In genomic region chrX:13938053-13938765, GRCh38 we compare ENCODE assay signal across 8 cellular contexts.
DNase-seq lines count a peak whose midpoint lies in the region; TF ChIP-seq lines count a peak whose summit lies in the region.

No MANE protein-coding gene starts in this region.

- no peak overlapping the region for H3K4me3 Mint-ChIP-seq in T-helper 2 cell treated with Interferon-gamma antibody and Interleukin-4, amounts not matched to agents 5 μg/mL and 100 μg/mL, for 36 hours

- no peaks in the 10 kb centered on the region for H3K9me3 ChIP-seq in thyroid gland

- H3K4me3 ChIP-seq in choroid plexus epithelial cell (ENCODE audit: low read depth, low read length) (peak overlapping the region; percentile 40), lower leg skin (ENCODE audit: low read depth, poor library complexity, severe bottlenecking) (peak overlapping the region; percentile 25), thyroid gland (replicated peaks in 1 of 3) (peak overlapping the region in 2 of 3 donors; percentile 37 to 59)

- no peaks in the 10 kb centered on the region for H3K36me3 ChIP-seq in thyroid gland

- TF ChIP-seq CTCF in choroid plexus epithelial cell (conservative IDR thresholded peaks at IDR 0.05; ENCODE audit: low read depth, low read length), result no peak
- no peak for TF ChIP-seq CTCF in lower leg skin (IDR thresholded peaks at IDR 0.05)
- no peak for TF ChIP-seq CTCF in thyroid gland (IDR thresholded peaks at IDR 0.05)

- no peaks in the 10 kb centered on the region for H3K36me3 Mint-ChIP-seq in T-helper 2 cell treated with Interferon-gamma antibody and Interleukin-4, amounts not matched to agents 5 μg/mL and 100 μg/mL, for 36 hours (ENCODE audit: low read depth)

- H3K27ac ChIP-seq in thyroid gland, result peak overlapping the region in 2 of 3 donors; percentile 23 to 38

- whole genome bisulfite sequencing in lower leg skin, 2 donors, result 2 to 3% methylated on average over 9 to 39 of the region's 83 CpGs
- 0% methylated on average over 2 to 9 of the region's 83 CpGs for WGBS in thyroid gland, 2 donors

- no peaks in the 10 kb centered on the region for H3K9me3 Mint-ChIP-seq in T-helper 2 cell treated with Interferon-gamma antibody and Interleukin-4, amounts not matched to agents 5 μg/mL and 100 μg/mL, for 36 hours

- DNase-seq in DMS53 (lab: John Stamatoyannopoulos, UW) (peak; percentile 61), DMS53 treated with DMSO at 0.1 percent for 48 hours (lab: John Stamatoyannopoulos, UW; ENCODE audit: unreplicated experiment) (no peak), NCI-H82 treated with DMSO at 0.1 percent for 48 hours (lab: John Stamatoyannopoulos, UW; ENCODE audit: unreplicated experiment) (peak; percentile 35), choroid plexus epithelial cell (ENCODE audit: low read depth) (no peak), lower leg skin (ENCODE audit: low spot score in 2 of 2) (no peak), thyroid gland (peak; percentile 63 to 69), CD1c-positive myeloid dendritic cell (ENCODE audit: extremely low spot score) (no peak)
- DNase-seq in T-helper 2 cell treated with Interferon-gamma antibody and Interleukin-4, amounts not matched to agents 5 μg/mL and 100 μg/mL, for 36 hours (ENCODE audit: low spot score), result no peak

- H3K27me3 Mint-ChIP-seq in T-helper 2 cell treated with Interferon-gamma antibody and Interleukin-4, amounts not matched to agents 5 μg/mL and 100 μg/mL, for 36 hours (ENCODE audit: low read depth), result peaks cover 42% of the 10 kb centered on the region

- intact Hi-C loops in lower leg skin (cut with DNase I; ENCODE audit: low total_unique reads), result no loop called here
- intact Hi-C loops in thyroid gland (cut with DNase I), result no loop called here

- H3K4me1 ChIP-seq in thyroid gland, result peaks cover 0 to 13% of the 10 kb centered on the region in 2 donors

- H3K27ac Mint-ChIP-seq in T-helper 2 cell treated with Interferon-gamma antibody and Interleukin-4, amounts not matched to agents 5 μg/mL and 100 μg/mL, for 36 hours, result no peak overlapping the region

- peaks cover 9% of the 10 kb centered on the region for H3K27me3 ChIP-seq in thyroid gland

- TF ChIP-seq POLR2A in lower leg skin (IDR thresholded peaks at IDR 0.05) (no peak), thyroid gland (IDR thresholded peaks at IDR 0.05) (peak in 1 of 2 donors; percentile 25)

- no peaks in the 10 kb centered on the region for H3K4me1 Mint-ChIP-seq in T-helper 2 cell treated with Interferon-gamma antibody and Interleukin-4, amounts not matched to agents 5 μg/mL and 100 μg/mL, for 36 hours (ENCODE audit: low read depth)

Comparison
In these comparisons a context has a peak if more than half of its experiments do, and no peak if none do; other contexts are left out.
1. DNase-seq: peak in DMS53 (single experiment), NCI-H82 treated with DMSO at 0.1 percent for 48 hours (single experiment) and thyroid gland (2 of 2); none in DMS53 treated with DMSO at 0.1 percent for 48 hours (single experiment), choroid plexus epithelial cell (single experiment), lower leg skin (0 of 2), T-helper 2 cell treated with Interferon-gamma antibody and Interleukin-4, amounts not matched to agents 5 μg/mL and 100 μg/mL, for 36 hours (single experiment) and CD1c-positive myeloid dendritic cell (single experiment).
2. Peak in every context shown above with its lines, with median percentiles within 50 percentile points of each other: H3K4me3 ChIP-seq.